22 cellular contexts compared by ENCODE assay signal in genomic region chr9:79028101-79028500, GRCh38.
DNase-seq lines count a peak whose midpoint lies in the region; ATAC-seq and TF ChIP-seq lines count a peak whose summit lies in the region.
"Had no signal": no experiment of that assay in that cellular context is flagged by ENCODE, and none has a peak within 500 bp of the region (broad histone marks: within the 10 kb centered on the region; RNA-seq: fewer than 3 reads in every experiment).

No MANE protein-coding gene starts in this region.

- H3K4me1 ChIP-seq in PC-3 (ENCODE audit: insufficient read depth, low read length) (peaks cover 30% of the 10 kb centered on the region), upper lobe of left lung (no peaks in the 10 kb centered on the region), esophagus muscularis mucosa (no peaks in the 10 kb centered on the region)
- H3K4me1 ChIP-seq: body of pancreas, left lung, suprapubic skin had no signal

- intact Hi-C loops in PC-3 (cut with micrococcal nuclease) (loop anchor here (2.0 to 10.0 kb wide), 3 partner anchors 39 to 423 kb away; no protein-coding TSS in a partner anchor), esophagus muscularis mucosa (cut with DNase I) (no loop called here)

- H3K79me2 ChIP-seq in PC-3 (ENCODE audit: low read length) = no peaks in the 10 kb centered on the region

- H3K4me3 ChIP-seq in PC-3 (ENCODE audit: low read length) = no peak overlapping the region; the same call in 1 of the 2 replicates
- no peak overlapping the region for H3K4me3 ChIP-seq in upper lobe of left lung
- H3K4me3 ChIP-seq in esophagus muscularis mucosa = no peak overlapping the region
- H3K4me3 ChIP-seq: BLaER1, body of pancreas, dorsolateral prefrontal cortex, left lung, skin epidermis, suprapubic skin had no signal

- H3K9me2 ChIP-seq in PC-3 (replicated peaks; ENCODE audit: low read length) = no peaks in the 10 kb centered on the region

- POLR2A ChIA-PET in PC-3 (lab: Charles Lee; ENCODE audit: unreplicated experiment) = no interaction called here

- DNase-seq in EL (peak; percentile 82), PC-3 (peak; percentile 67), dedifferentiated amniotic fluid mesenchymal stem cell (ENCODE audit: extremely low spot score) (peak; percentile 49), kidney tubule cell (ENCODE audit: low spot score) (peak; percentile 30), foreskin melanocyte (no peak), progenitor cell of endocrine pancreas (ENCODE audit: low spot score, unreplicated experiment) (no peak), upper lobe of left lung (no peak), esophagus muscularis mucosa (ENCODE audit: extremely low spot score) (no peak)
- DNase-seq: activated CD4-positive, alpha-beta T cell treated with anti-CD3 and anti-CD28 coated beads for 36 hours; activated CD8-positive, alpha-beta memory T cell treated with anti-CD3 and anti-CD28 coated beads, Interleukin-2, amount 50 U/mL, for 4 hours; body of pancreas; dorsolateral prefrontal cortex; left lung; MV-4-11; NCI-H2171; NCI-H774; stimulated activated CD4-positive, alpha-beta T cell treated with anti-CD3 and anti-CD28 coated beads, Interleukin-4, amount 100 ng/mL, for 4 hours; stimulated activated CD8-positive, alpha-beta memory T cell treated with anti-CD3 and anti-CD28 coated beads, Interleukin-4, amount 100 ng/mL, for 48 hours had no signal

- TF ChIP-seq EP300 in upper lobe of left lung (IDR thresholded peaks at IDR 0.05) (no peak), esophagus muscularis mucosa (IDR thresholded peaks at IDR 0.05) (no peak)

- no TSS peak for BruUV-seq in PC-3 (replicated peaks; lab: Mats Ljungman, UMichigan)

- H2AFZ ChIP-seq in PC-3 (ENCODE audit: low read length) = peak overlapping the region; percentile 58

- no peaks in the 10 kb centered on the region for H3K4me1 Mint-ChIP-seq in progenitor cell of endocrine pancreas (ENCODE audit: low read depth)
- H3K4me1 Mint-ChIP-seq: activated CD4-positive, alpha-beta T cell treated with anti-CD3 and anti-CD28 coated beads for 36 hours had no signal

- peaks cover 6% of the 10 kb centered on the region for H3K27me3 Mint-ChIP-seq in progenitor cell of endocrine pancreas
- H3K27me3 Mint-ChIP-seq: activated CD4-positive, alpha-beta T cell treated with anti-CD3 and anti-CD28 coated beads for 36 hours had no signal

- H3K27ac Mint-ChIP-seq in progenitor cell of endocrine pancreas = no peak overlapping the region
- H3K27ac Mint-ChIP-seq: activated CD4-positive, alpha-beta T cell treated with anti-CD3 and anti-CD28 coated beads for 36 hours; IgD-negative memory B cell had no signal

- H3K27ac ChIP-seq in PC-3 (ENCODE audit: low read length) (peak overlapping the region; percentile 9; the same call in 1 of the 2 replicates), upper lobe of left lung (no peak overlapping the region), esophagus muscularis mucosa (replicated peaks in 1 of 4) (no peak overlapping the region)
- H3K27ac ChIP-seq: BLaER1, body of pancreas, dorsolateral prefrontal cortex, left lung, skin epidermis, suprapubic skin had no signal

- H3K36me3 Mint-ChIP-seq in progenitor cell of endocrine pancreas (ENCODE audit: insufficient read depth) = no peaks in the 10 kb centered on the region
- H3K36me3 Mint-ChIP-seq: IgD-negative memory B cell had no signal

- H3K9me3 ChIP-seq in PC-3 (ENCODE audit: low read length) = no peaks in the 10 kb centered on the region
- no peaks in the 10 kb centered on the region for H3K9me3 ChIP-seq in upper lobe of left lung
- H3K9me3 ChIP-seq in esophagus muscularis mucosa = peaks cover 0 to 3% (median 0%) of the 10 kb centered on the region in 4 donors
- H3K9me3 ChIP-seq: body of pancreas, suprapubic skin had no signal

- H3K9ac ChIP-seq in PC-3 (ENCODE audit: low read length) = no peak overlapping the region
- H3K9ac ChIP-seq: BLaER1 had no signal

- no peaks in the 10 kb centered on the region for H3K36me3 ChIP-seq in PC-3 (ENCODE audit: low read depth, low read length)
- H3K36me3 ChIP-seq in upper lobe of left lung = no peaks in the 10 kb centered on the region
- no peaks in the 10 kb centered on the region for H3K36me3 ChIP-seq in esophagus muscularis mucosa
- H3K36me3 ChIP-seq: BLaER1, left lung, suprapubic skin had no signal

- H3F3A ChIP-seq in PC-3 (ENCODE audit: low read length, unreplicated experiment) = peaks cover 5% of the 10 kb centered on the region

- ATAC-seq in PC-3 = peak; percentile 44
- ATAC-seq in upper lobe of left lung (ENCODE audit: low FRiP score in 2 of 2) = no peak
- ATAC-seq: activated CD4-positive, alpha-beta T cell treated with anti-CD3 and anti-CD28 coated beads for 36 hours; body of pancreas; left lung had no signal

- CTCF ChIA-PET in PC-3 (lab: Charles Lee) = no interaction called here

- WGBS in upper lobe of left lung, 2 donors = 67% methylated on average over 3 of the region's 3 CpGs
- 46% methylated on average over 3 of the region's 3 CpGs for WGBS in esophagus muscularis mucosa

- H3K9me3 Mint-ChIP-seq in progenitor cell of endocrine pancreas (ENCODE audit: low read depth) = no peaks in the 10 kb centered on the region
- H3K9me3 Mint-ChIP-seq: IgD-negative memory B cell had no signal

- no peaks in the 10 kb centered on the region for H3K27me3 ChIP-seq in PC-3 (ENCODE audit: low read length)
- no peaks in the 10 kb centered on the region for H3K27me3 ChIP-seq in upper lobe of left lung
- no peaks in the 10 kb centered on the region for H3K27me3 ChIP-seq in esophagus muscularis mucosa
- H3K27me3 ChIP-seq: BLaER1, body of pancreas, dorsolateral prefrontal cortex, left lung, suprapubic skin had no signal

- TF ChIP-seq CTCF in PC-3 (conservative IDR thresholded peaks at IDR 0.05; ENCODE audit: low read depth, low read length) (no peak), progenitor cell of endocrine pancreas (IDR thresholded peaks at IDR 0.05; ENCODE audit: unreplicated experiment) (no peak), upper lobe of left lung (IDR thresholded peaks at IDR 0.05) (no peak), esophagus muscularis mucosa (IDR thresholded peaks at IDR 0.05) (no peak)

- H3K4me2 ChIP-seq in PC-3 (ENCODE audit: low read length) = peak overlapping the region; percentile 40
- H3K4me2 ChIP-seq: BLaER1 had no signal

- H3K4me3 Mint-ChIP-seq in progenitor cell of endocrine pancreas (ENCODE audit: low read depth) = no peak overlapping the region
- H3K4me3 Mint-ChIP-seq: activated CD4-positive, alpha-beta T cell treated with anti-CD3 and anti-CD28 coated beads for 36 hours; IgD-negative memory B cell had no signal

- H4K20me1 ChIP-seq in PC-3 (ENCODE audit: low read length) = no peaks in the 10 kb centered on the region
- H4K20me1 ChIP-seq: BLaER1 had no signal

- no peak for TF ChIP-seq POLR2A in upper lobe of left lung (IDR thresholded peaks at IDR 0.05)
- no peak for TF ChIP-seq POLR2A in esophagus muscularis mucosa (IDR thresholded peaks at IDR 0.05; ENCODE audit: low read depth)

Comparison
In these comparisons a context has a peak if more than half of its experiments do, and no peak if none do; other contexts are left out.
1. DNase-seq: peak in EL (single experiment), PC-3 (single experiment), dedifferentiated amniotic fluid mesenchymal stem cell (single experiment) and kidney tubule cell (single experiment); none in foreskin melanocyte (single experiment), progenitor cell of endocrine pancreas (single experiment), upper lobe of left lung (0 of 2) and esophagus muscularis mucosa (single experiment).